In the genomic region with DNA sequence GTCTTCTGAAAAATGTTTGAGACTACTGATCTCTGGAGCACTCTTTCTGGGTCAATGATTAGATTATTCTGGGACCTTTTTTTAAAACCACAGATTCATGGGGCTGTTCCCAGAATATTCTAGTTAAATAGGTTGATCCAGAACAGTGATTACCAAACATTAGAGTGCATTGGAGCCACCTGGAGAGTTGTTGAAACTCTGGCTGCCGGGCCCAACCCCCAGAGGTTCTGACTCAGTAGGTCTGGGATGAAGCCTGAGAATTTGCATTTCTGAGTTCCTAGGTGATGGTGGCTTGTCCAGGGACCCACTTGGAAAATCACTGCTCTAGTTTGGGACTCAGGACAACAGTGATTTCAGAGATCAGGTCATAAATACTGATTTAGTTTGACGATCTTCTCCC, we compare ENCODE assay signal across 20 cellular contexts.
"Had no signal": no experiment of that assay in that cellular context is flagged by ENCODE, and none has a peak within 500 bp of the region (broad histone marks: within the 10 kb centered on the region; RNA-seq: fewer than 3 reads in every experiment).

No MANE protein-coding gene starts in this region.

- FAIRE-seq: frontal cortex, keratinocyte, urothelium cell line had no signal

- H3K27ac Mint-ChIP-seq: naive thymus-derived CD8-positive, alpha-beta T cell; nephron progenitor cell; stimulated activated effector memory CD8-positive, alpha-beta T cell treated with anti-CD3 and anti-CD28 coated beads, Interleukin-12 subunit alpha, Interleukin-12 subunit beta, amount 100 ng/mL, for 72 hours had no signal

- H3K27me3 ChIP-seq: sigmoid colon, stomach, tibial artery, upper lobe of left lung had no signal

- H3K27ac ChIP-seq: prostate gland, sigmoid colon, stomach, tibial artery, upper lobe of left lung had no signal

- H3K9me3 ChIP-seq: prostate gland, sigmoid colon, stomach, tibial artery, upper lobe of left lung had no signal

- ATAC-seq: naive thymus-derived CD8-positive, alpha-beta T cell; right cardiac atrium; stimulated activated effector memory CD8-positive, alpha-beta T cell treated with anti-CD3 and anti-CD28 coated beads, Interleukin-12 subunit alpha, Interleukin-12 subunit beta, amount 100 ng/mL, for 72 hours had no signal

- DNase-seq: cortex of kidney; head of caudate nucleus; mesendoderm; midbrain; naive thymus-derived CD8-positive, alpha-beta T cell; nephron progenitor cell; nucleus accumbens; right cardiac atrium; sigmoid colon; stimulated activated CD4-positive, alpha-beta T cell treated with anti-CD3 and anti-CD28 coated beads, Interleukin-2, amount 100 ng/mL, for 24 hours; stimulated activated CD4-positive, alpha-beta T cell treated with anti-CD3 and anti-CD28 coated beads, Interleukin-4, amount 100 ng/mL, for 24 hours; stimulated activated naive CD4-positive, alpha-beta T cell treated with Interleukin-2 at 50 U/mL for 16 hours; stomach; tibial artery; upper lobe of left lung had no signal

- H3K9me3 Mint-ChIP-seq: nephron progenitor cell had no signal

- H3K4me1 Mint-ChIP-seq: naive thymus-derived CD8-positive, alpha-beta T cell; stimulated activated effector memory CD8-positive, alpha-beta T cell treated with anti-CD3 and anti-CD28 coated beads, Interleukin-12 subunit alpha, Interleukin-12 subunit beta, amount 100 ng/mL, for 72 hours had no signal

- H3K36me3 ChIP-seq: prostate gland, sigmoid colon, stomach, tibial artery, upper lobe of left lung had no signal

- H3K36me3 Mint-ChIP-seq: naive thymus-derived CD8-positive, alpha-beta T cell; stimulated activated effector memory CD8-positive, alpha-beta T cell treated with anti-CD3 and anti-CD28 coated beads, Interleukin-12 subunit alpha, Interleukin-12 subunit beta, amount 100 ng/mL, for 72 hours had no signal

- H3K4me3 ChIP-seq: prostate gland, sigmoid colon, stomach, tibial artery, upper lobe of left lung had no signal

- H3K4me1 ChIP-seq: prostate gland had no signal

- H3K4me3 Mint-ChIP-seq: naive thymus-derived CD8-positive, alpha-beta T cell; nephron progenitor cell; stimulated activated effector memory CD8-positive, alpha-beta T cell treated with anti-CD3 and anti-CD28 coated beads, Interleukin-12 subunit alpha, Interleukin-12 subunit beta, amount 100 ng/mL, for 72 hours had no signal
